8 cellular contexts compared by ENCODE assay signal in the genomic region with DNA sequence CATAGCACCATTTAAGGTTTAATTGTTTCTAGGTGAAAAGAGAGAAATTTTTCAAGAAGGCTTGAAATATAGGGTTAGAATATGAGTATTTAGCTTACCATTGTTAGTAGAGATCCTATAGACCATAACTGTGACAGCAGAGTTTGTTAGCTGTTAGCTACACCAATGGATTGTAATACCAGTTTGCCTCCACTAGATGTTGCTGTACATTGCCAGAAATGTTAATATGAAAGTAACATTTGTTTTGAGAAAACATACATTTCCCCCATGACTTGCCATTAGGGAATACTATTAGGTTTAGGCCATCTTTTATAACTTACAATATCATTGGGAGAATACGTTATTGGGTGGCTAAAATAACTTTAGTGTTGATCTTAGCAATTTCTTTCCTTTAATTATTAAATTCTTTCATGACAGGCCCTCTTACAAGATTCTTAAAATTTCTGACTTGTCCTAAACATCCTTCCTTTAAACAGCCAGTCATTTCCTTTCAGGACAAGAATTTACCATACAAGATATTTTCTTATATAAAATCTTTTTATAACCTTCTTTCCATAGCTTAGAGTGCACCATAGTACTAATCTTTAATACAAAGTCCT. TPM values are rescaled to one million over a fixed set of nuclear protein-coding genes. Genes with fewer than 3 reads are reported as not detected.
DNase-seq lines count a peak whose midpoint lies in the region; ATAC-seq and TF ChIP-seq lines count a peak whose summit lies in the region.

No MANE protein-coding gene starts in this region.

- no peaks in the 10 kb centered on the region for H3K36me3 Mint-ChIP-seq in stimulated activated effector memory CD8-positive, alpha-beta T cell treated with anti-CD3 and anti-CD28 coated beads, Interleukin-12 subunit alpha, Interleukin-12 subunit beta, amount 100 ng/mL, for 72 hours

- peak; percentile 71 to 90 (median 77) for TF ChIP-seq CTCF in ascending aorta (IDR thresholded peaks at IDR 0.05)
- TF ChIP-seq CTCF in hepatocyte (IDR thresholded peaks at IDR 0.05; ENCODE audit: poor library complexity), result peak; percentile 73

- H3K9me3 Mint-ChIP-seq in stimulated activated effector memory CD8-positive, alpha-beta T cell treated with anti-CD3 and anti-CD28 coated beads, Interleukin-12 subunit alpha, Interleukin-12 subunit beta, amount 100 ng/mL, for 72 hours, result no peaks in the 10 kb centered on the region

- no peak overlapping the region for H3K4me3 ChIP-seq in ascending aorta
- no peak overlapping the region for H3K4me3 ChIP-seq in hepatocyte

- H3K27ac ChIP-seq in ascending aorta, result peak overlapping the region in 1 of 2 donors; percentile 29
- H3K27ac ChIP-seq in hepatocyte, result no peak overlapping the region

- ATAC-seq in GM21423 (IDR thresholded peaks at IDR 0.05; ENCODE audit: unreplicated experiment) (peak; percentile 51), HG03520 (IDR thresholded peaks at IDR 0.05; ENCODE audit: unreplicated experiment) (no peak)
- ATAC-seq in stimulated activated effector memory CD8-positive, alpha-beta T cell treated with anti-CD3 and anti-CD28 coated beads, Interleukin-12 subunit alpha, Interleukin-12 subunit beta, amount 100 ng/mL, for 72 hours, result peak; percentile 53

- no peak overlapping the region for H3K4me2 ChIP-seq in hepatocyte

- H3K4me1 ChIP-seq in ascending aorta (peaks cover 0 to 9% of the 10 kb centered on the region in 2 donors), hepatocyte (ENCODE audit: insufficient read depth) (peaks cover 4% of the 10 kb centered on the region)

- no peaks in the 10 kb centered on the region for H4K20me1 ChIP-seq in hepatocyte (ENCODE audit: insufficient read depth, poor library complexity, severe bottlenecking)

- no peaks in the 10 kb centered on the region for H3K9me2 ChIP-seq in hepatocyte (replicated peaks; ENCODE audit: insufficient read depth)

- no peak overlapping the region for H3K4me3 Mint-ChIP-seq in stimulated activated effector memory CD8-positive, alpha-beta T cell treated with anti-CD3 and anti-CD28 coated beads, Interleukin-12 subunit alpha, Interleukin-12 subunit beta, amount 100 ng/mL, for 72 hours

- H3K4me1 Mint-ChIP-seq in stimulated activated effector memory CD8-positive, alpha-beta T cell treated with anti-CD3 and anti-CD28 coated beads, Interleukin-12 subunit alpha, Interleukin-12 subunit beta, amount 100 ng/mL, for 72 hours, result no peaks in the 10 kb centered on the region

- intact Hi-C loops in ascending aorta (cut with DNase I), result loop anchor here (10.0 kb wide), 1 partner anchor 423 kb away; a partner anchor contains a TSS

- H3K36me3 ChIP-seq in ascending aorta (no peaks in the 10 kb centered on the region), hepatocyte (replicated peaks; ENCODE audit: insufficient read depth, low read depth) (no peaks in the 10 kb centered on the region)

- H2AFZ ChIP-seq in hepatocyte, result no peak overlapping the region

- H3K9me3 ChIP-seq in ascending aorta (no peaks in the 10 kb centered on the region), hepatocyte (ENCODE audit: low read depth) (no peaks in the 10 kb centered on the region)

- H3K27me3 ChIP-seq in ascending aorta (no peaks in the 10 kb centered on the region), hepatocyte (peaks cover 21% of the 10 kb centered on the region)

- no peak overlapping the region for H3K27ac Mint-ChIP-seq in stimulated activated effector memory CD8-positive, alpha-beta T cell treated with anti-CD3 and anti-CD28 coated beads, Interleukin-12 subunit alpha, Interleukin-12 subunit beta, amount 100 ng/mL, for 72 hours

- DNase-seq in COR-L47 (lab: John Stamatoyannopoulos, UW) (peak; percentile 43), NCI-H2029 treated with DMSO at 0.1 percent for 48 hours (lab: John Stamatoyannopoulos, UW) (peak; percentile 70), ascending aorta (ENCODE audit: low spot score in 2 of 2) (no peak), hepatocyte (ENCODE audit: low spot score) (peak; percentile 57), NCI-H187 treated with DMSO at 0.1 percent for 48 hours (lab: John Stamatoyannopoulos, UW) (no peak)
- DNase-seq in stimulated activated effector memory CD8-positive, alpha-beta T cell treated with anti-CD3 and anti-CD28 coated beads, Interleukin-12 subunit alpha, Interleukin-12 subunit beta, amount 100 ng/mL, for 72 hours (ENCODE audit: low spot score in 2 of 2), result no peak

- WGBS in hepatocyte (ENCODE audit: low lambda C conversion rate, missing lambda C conversion rate), result 11% methylated on average over 1 of the region's 1 CpG

- H3K79me2 ChIP-seq in hepatocyte, result no peaks in the 10 kb centered on the region

RNA-seq across cellular contexts. Expression of a gene that starts 39.5 kb away (rescaled TPM):
- total RNA-seq in ascending aorta, result 6.4 TPM
- 16.6 and 16.8 TPM in 2 replicates for total RNA-seq in hepatocyte
- 4.1 and 4.5 TPM in 2 replicates for polyA plus RNA-seq in hepatocyte

RNA-seq across cellular contexts. Expression of a gene that starts 48.3 kb away (rescaled TPM):
- 1.7 TPM for total RNA-seq in ascending aorta
- 4.9 and 8.4 TPM in 2 replicates for total RNA-seq in hepatocyte
- polyA plus RNA-seq in hepatocyte, result 3.2 and 4.1 TPM in 2 replicates

RNA-seq across cellular contexts. Expression of a gene that starts 55.1 kb away (rescaled TPM):
- total RNA-seq in ascending aorta, result 9.5 TPM
- 21.8 and 24.7 TPM in 2 replicates for total RNA-seq in hepatocyte
- 18.6 and 26.3 TPM in 2 replicates for polyA plus RNA-seq in hepatocyte

Comparison
In these comparisons a context has a peak if more than half of its experiments do, and no peak if none do; other contexts are left out.
1. DNase-seq: peak in COR-L47 (single experiment), NCI-H2029 treated with DMSO at 0.1 percent for 48 hours (single experiment) and hepatocyte (single experiment); none in ascending aorta (0 of 2), stimulated activated effector memory CD8-positive, alpha-beta T cell treated with anti-CD3 and anti-CD28 coated beads, Interleukin-12 subunit alpha, Interleukin-12 subunit beta, amount 100 ng/mL, for 72 hours (0 of 2) and NCI-H187 treated with DMSO at 0.1 percent for 48 hours (single experiment).